21 cellular contexts compared by ENCODE assay signal in the genomic region with DNA sequence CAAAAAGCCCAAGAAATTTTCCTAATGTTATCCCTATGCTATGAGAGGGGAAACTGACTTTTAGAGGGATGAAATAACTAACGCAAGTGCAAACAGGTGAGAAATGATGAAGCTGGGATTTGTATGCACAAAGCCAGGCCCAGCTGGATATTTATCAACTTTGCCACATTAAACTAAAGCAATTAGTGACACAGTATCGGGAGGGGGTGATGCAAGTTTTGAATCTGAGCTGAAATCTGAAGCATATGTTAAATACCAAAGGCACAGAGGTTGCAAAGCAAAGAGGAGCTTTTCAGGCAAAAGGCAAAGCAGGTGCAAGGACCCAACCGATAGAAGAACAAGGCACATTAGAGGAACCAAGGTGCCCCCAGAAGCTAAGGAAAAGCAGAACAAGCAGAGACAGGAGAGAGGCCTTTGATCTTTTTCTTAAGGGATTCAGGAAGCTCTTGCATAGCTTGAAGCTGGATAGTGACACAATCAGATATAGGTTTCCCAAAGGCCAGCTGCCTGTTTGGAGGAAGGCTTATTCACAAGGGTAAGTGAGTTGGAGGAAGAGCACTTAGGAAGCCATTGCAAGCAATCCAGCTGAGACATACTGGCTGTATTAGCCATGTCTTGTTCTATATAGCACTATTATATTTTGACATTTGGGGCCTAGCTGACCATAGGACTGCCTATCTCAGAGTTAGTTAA.
DNase-seq lines count a peak whose midpoint lies in the region; ATAC-seq and TF ChIP-seq lines count a peak whose summit lies in the region.
"Had no signal": no experiment of that assay in that cellular context is flagged by ENCODE, and none has a peak within 500 bp of the region (broad histone marks: within the 10 kb centered on the region; RNA-seq: fewer than 3 reads in every experiment).

No MANE protein-coding gene starts in this region.

- intact Hi-C loops in IMR-90 (cut with micrococcal nuclease), result no loop called here
- intact Hi-C loops in CD8-positive, alpha-beta T cell (cut with DNase I, micrococcal nuclease), result no loop called here

- H3K4me1 ChIP-seq in IMR-90 (ENCODE audit: control insufficient read depth, insufficient read depth, low read length) (peaks cover 2% of the 10 kb centered on the region; the same call in 1 of the 2 replicates), RWPE2 (ENCODE audit: insufficient read depth, poor library complexity, severe bottlenecking) (peaks cover 22% of the 10 kb centered on the region)
- no peaks in the 10 kb centered on the region for H3K4me1 ChIP-seq in CD8-positive, alpha-beta T cell (ENCODE audit: insufficient read depth, low read length)
- H3K4me1 ChIP-seq: BE2C, sigmoid colon had no signal

- H3K36me3 ChIP-seq in IMR-90 (ENCODE audit: control insufficient read depth, insufficient read depth, low read length) (no peaks in the 10 kb centered on the region), RWPE2 (ENCODE audit: low read depth) (no peaks in the 10 kb centered on the region)
- no peaks in the 10 kb centered on the region for H3K36me3 ChIP-seq in CD8-positive, alpha-beta T cell (ENCODE audit: insufficient read depth, low read length)
- H3K36me3 ChIP-seq: BE2C, MG63, sigmoid colon, WERI-Rb-1 had no signal

- no peaks in the 10 kb centered on the region for H3K4me1 Mint-ChIP-seq in natural killer cell treated with Interleukin-12 subunit alpha and Interleukin-12 subunit beta and Interleukin-15 and Interleukin-18, amount 100 ng/mL, for 72 hours (ENCODE audit: low read depth in 2 of 2)
- H3K4me1 Mint-ChIP-seq in CD8-positive, alpha-beta T cell (ENCODE audit: low read depth), result peaks cover 4% of the 10 kb centered on the region

- H3K4me3 ChIP-seq in IMR-90 (ENCODE audit: insufficient read depth, low read depth, low read length) (no peak overlapping the region), RWPE2 (ENCODE audit: severe bottlenecking) (no peak overlapping the region)
- H3K4me3 ChIP-seq in CD8-positive, alpha-beta T cell (ENCODE audit: low read depth, low read length), result no peak overlapping the region
- H3K4me3 ChIP-seq: MG63, mucosa of descending colon, sigmoid colon had no signal

- no peaks in the 10 kb centered on the region for H3K27me3 ChIP-seq in IMR-90 (ENCODE audit: control insufficient read depth, insufficient read depth, low read length)
- H3K27me3 ChIP-seq in RWPE2 (ENCODE audit: insufficient read depth, poor library complexity, severe bottlenecking), result no peaks in the 10 kb centered on the region
- no peaks in the 10 kb centered on the region for H3K27me3 ChIP-seq in CD8-positive, alpha-beta T cell (ENCODE audit: insufficient read depth, low read length)
- H3K27me3 ChIP-seq: BE2C, MG63, sigmoid colon had no signal

- H3K9me3 ChIP-seq in IMR-90 (ENCODE audit: control insufficient read depth, insufficient read depth, low read length) (no peaks in the 10 kb centered on the region), RWPE2 (ENCODE audit: severe bottlenecking) (no peaks in the 10 kb centered on the region)
- H3K9me3 ChIP-seq in CD8-positive, alpha-beta T cell (ENCODE audit: low read length), result no peaks in the 10 kb centered on the region
- H3K9me3 ChIP-seq: BE2C, MG63, mucosa of descending colon, sigmoid colon had no signal

- H3K56ac ChIP-seq in IMR-90 (ENCODE audit: extremely low read depth, insufficient read depth, low read length), result no peak overlapping the region

- no peaks in the 10 kb centered on the region for H4K20me1 ChIP-seq in IMR-90 (ENCODE audit: insufficient read depth, low read length)

- H3K27ac ChIP-seq in IMR-90 (ENCODE audit: insufficient read depth, low read length), result no peak overlapping the region
- H3K27ac ChIP-seq in RWPE2 (ENCODE audit: poor library complexity, severe bottlenecking), result no peak overlapping the region
- no peak overlapping the region for H3K27ac ChIP-seq in CD8-positive, alpha-beta T cell (ENCODE audit: low read depth, low read length)
- H3K27ac ChIP-seq: epithelial cell of prostate, sigmoid colon, WERI-Rb-1 had no signal

- BruUV-seq in IMR-90 (replicated peaks; lab: Mats Ljungman, UMichigan), result no TSS peak

- no peak for TF ChIP-seq POLR2A in IMR-90 (IDR thresholded peaks at IDR 0.05; ENCODE audit: low read depth, low read length)

- no peak overlapping the region for H2AK9ac ChIP-seq in IMR-90 (replicated peaks; ENCODE audit: low read depth, low read length, poor library complexity)

- ATAC-seq in IMR-90 (ENCODE audit: low read depth) (no peak), RWPE2 (ENCODE audit: low read depth) (peak; percentile 42; the same call in 1 of the 3 replicates), GM19023 (IDR thresholded peaks at IDR 0.05; ENCODE audit: unreplicated experiment) (no peak)
- ATAC-seq in natural killer cell treated with Interleukin-12 subunit alpha and Interleukin-12 subunit beta and Interleukin-15 and Interleukin-18, amount 100 ng/mL, for 72 hours, result no peak
- no peak for ATAC-seq in CD8-positive, alpha-beta T cell
- ATAC-seq: mucosa of descending colon, PC-3 had no signal

- H4K91ac ChIP-seq in IMR-90 (ENCODE audit: insufficient read depth, low read depth, low read length), result no peak overlapping the region

- WGBS in IMR-90 (ENCODE audit: extremely low coverage in 2 of 2, insufficient read length in 1 of 2), 2 experiments, result 60% methylated on average over 1 of the region's 3 CpGs; no CpG with 5 or more reads in 1 of the 2 experiments

- no peak overlapping the region for H3K27ac Mint-ChIP-seq in natural killer cell treated with Interleukin-12 subunit alpha and Interleukin-12 subunit beta and Interleukin-15 and Interleukin-18, amount 100 ng/mL, for 72 hours
- H3K27ac Mint-ChIP-seq in CD8-positive, alpha-beta T cell, result no peak overlapping the region
- H3K27ac Mint-ChIP-seq: activated T-helper 2 cell treated with anti-CD3 and anti-CD28 coated beads, Interferon-gamma antibody, Interleukin-2, Interleukin-4, amounts not matched to agents 10 μg/mL and 5 μg/mL and 100 μg/mL, durations not matched to agents 14 hours and 24 hours and 36 hours had no signal

- H3K27me3 Mint-ChIP-seq in natural killer cell treated with Interleukin-12 subunit alpha and Interleukin-12 subunit beta and Interleukin-15 and Interleukin-18, amount 100 ng/mL, for 72 hours, result peaks cover 0 to 3% of the 10 kb centered on the region in 2 donors
- H3K27me3 Mint-ChIP-seq in CD8-positive, alpha-beta T cell (ENCODE audit: low read depth), result no peaks in the 10 kb centered on the region

- in situ Hi-C loops in IMR-90 (cut with MboI; ENCODE audit: low sequenced_read_pairs), result no loop called here

- no peak overlapping the region for H2BK5ac ChIP-seq in IMR-90 (ENCODE audit: low read depth, low read length, poor library complexity, severe bottlenecking)

- TF ChIP-seq CTCF in IMR-90 (conservative IDR thresholded peaks at IDR 0.05; ENCODE audit: low read depth, low read length) (no peak), RWPE2 (IDR thresholded peaks at IDR 0.05; ENCODE audit: poor library complexity, severe bottlenecking) (no peak)
- TF ChIP-seq CTCF in CD8-positive, alpha-beta T cell (IDR thresholded peaks at IDR 0.05), result no peak

- H3K9me1 ChIP-seq in IMR-90 (ENCODE audit: insufficient read depth, low read length), result no peaks in the 10 kb centered on the region; the same call in 1 of the 2 replicates

- H4K5ac ChIP-seq in IMR-90 (ENCODE audit: low read depth, low read length), result no peak overlapping the region

- no peak overlapping the region for H2AK5ac ChIP-seq in IMR-90 (ENCODE audit: low read depth, low read length)

- no peak overlapping the region for H3K4me2 ChIP-seq in IMR-90 (ENCODE audit: low read depth, low read length)

- no peak overlapping the region for H3K9ac ChIP-seq in IMR-90 (ENCODE audit: low read depth, low read length)

- CTCF ChIA-PET in IMR-90 (lab: Yijun Ruan, JAX), result interaction anchor here (0.8 kb wide), 1 partner anchor 148 kb away, joined by 3 read pairs; no protein-coding TSS in a partner anchor
- CTCF ChIA-PET in CD8-positive, alpha-beta T cell (lab: Charles Lee), result interaction anchor here (0.6 to 1.8 kb wide), 3 partner anchors 9 to 230 kb away, joined by 3 to 10 read pairs (median 3); no protein-coding TSS in a partner anchor

- no peak overlapping the region for H3K18ac ChIP-seq in IMR-90 (ENCODE audit: low read depth, low read length)

- H3K23ac ChIP-seq in IMR-90 (ENCODE audit: low read depth, low read length), result no peak overlapping the region

- H3K4me3 Mint-ChIP-seq in natural killer cell treated with Interleukin-12 subunit alpha and Interleukin-12 subunit beta and Interleukin-15 and Interleukin-18, amount 100 ng/mL, for 72 hours, result no peak overlapping the region
- H3K4me3 Mint-ChIP-seq in CD8-positive, alpha-beta T cell, result no peak overlapping the region

- no peaks in the 10 kb centered on the region for H3K36me3 Mint-ChIP-seq in natural killer cell treated with Interleukin-12 subunit alpha and Interleukin-12 subunit beta and Interleukin-15 and Interleukin-18, amount 100 ng/mL, for 72 hours
- H3K36me3 Mint-ChIP-seq in CD8-positive, alpha-beta T cell, result no peaks in the 10 kb centered on the region

- POLR2A ChIA-PET in IMR-90 (lab: Charles Lee; ENCODE audit: unreplicated experiment), result no interaction called here
- POLR2A ChIA-PET in CD8-positive, alpha-beta T cell (lab: Charles Lee), result interaction anchor here (1.0 kb wide), 1 partner anchor 27 kb away, joined by 3 read pairs; no protein-coding TSS in a partner anchor

- DNase-seq in EH (ENCODE audit: low read depth) (peak; percentile 35), IMR-90 (peak; percentile 41), RWPE2 (ENCODE audit: low spot score) (no peak), fibroblast of the conjunctiva (ENCODE audit: low read depth) (peak; percentile 67), NCI-H1105 (lab: John Stamatoyannopoulos, UW) (no peak)
- no peak for DNase-seq in natural killer cell treated with Interleukin-12 subunit alpha and Interleukin-12 subunit beta and Interleukin-15 and Interleukin-18, amount 100 ng/mL, for 72 hours (ENCODE audit: low spot score)
- DNase-seq in CD8-positive, alpha-beta T cell, result no peak
- DNase-seq: amygdala, BE2C, DMS79, GOT3, kidney glomerular epithelial cell, MG63, mucosa of descending colon, NCI-H226, PC-3, sigmoid colon, WERI-Rb-1 had no signal

- H2AFZ ChIP-seq in IMR-90 (replicated peaks; ENCODE audit: low read length, poor library complexity), result no peak overlapping the region

- no peak for TF ChIP-seq RAD21 in IMR-90 (IDR thresholded peaks at IDR 0.05; ENCODE audit: low read length)

- no peak overlapping the region for H2BK20ac ChIP-seq in IMR-90 (ENCODE audit: low read depth, low read length)

- no peak overlapping the region for H2BK15ac ChIP-seq in IMR-90 (ENCODE audit: low read depth, low read length)

- no peak overlapping the region for H3K4ac ChIP-seq in IMR-90 (ENCODE audit: low read depth, low read length)

- no peak overlapping the region for H3K14ac ChIP-seq in IMR-90 (replicated peaks; ENCODE audit: low read depth, low read length)

- no peak overlapping the region for H4K8ac ChIP-seq in IMR-90 (ENCODE audit: low read depth in 2 of 2, low read length in 2 of 2)

- no peaks in the 10 kb centered on the region for H3K9me3 Mint-ChIP-seq in natural killer cell treated with Interleukin-12 subunit alpha and Interleukin-12 subunit beta and Interleukin-15 and Interleukin-18, amount 100 ng/mL, for 72 hours
- peaks cover 3% of the 10 kb centered on the region for H3K9me3 Mint-ChIP-seq in CD8-positive, alpha-beta T cell
- H3K9me3 Mint-ChIP-seq: activated T-helper 2 cell treated with anti-CD3 and anti-CD28 coated beads, Interferon-gamma antibody, Interleukin-2, Interleukin-4, amounts not matched to agents 10 μg/mL and 5 μg/mL and 100 μg/mL, durations not matched to agents 14 hours and 24 hours and 36 hours had no signal

- no peaks in the 10 kb centered on the region for H3K79me1 ChIP-seq in IMR-90 (ENCODE audit: low read depth in 1 of 2, low read length in 2 of 2)

- H2BK120ac ChIP-seq in IMR-90 (ENCODE audit: low read depth, low read length), result no peak overlapping the region

- dilution Hi-C loops in IMR-90 (cut with HindIII; ENCODE audit: low sequenced_read_pairs, unreplicated experiment), result no loop called here

Comparison
In these comparisons a context has a peak if more than half of its experiments do, and no peak if none do; other contexts are left out.
1. DNase-seq: peak in EH (single experiment), IMR-90 (single experiment) and fibroblast of the conjunctiva (single experiment); none in RWPE2 (single experiment), natural killer cell treated with Interleukin-12 subunit alpha and Interleukin-12 subunit beta and Interleukin-15 and Interleukin-18, amount 100 ng/mL, for 72 hours (single experiment), CD8-positive, alpha-beta T cell (0 of 7) and NCI-H1105 (single experiment).